8 cellular contexts compared by ENCODE assay signal in the genomic region with DNA sequence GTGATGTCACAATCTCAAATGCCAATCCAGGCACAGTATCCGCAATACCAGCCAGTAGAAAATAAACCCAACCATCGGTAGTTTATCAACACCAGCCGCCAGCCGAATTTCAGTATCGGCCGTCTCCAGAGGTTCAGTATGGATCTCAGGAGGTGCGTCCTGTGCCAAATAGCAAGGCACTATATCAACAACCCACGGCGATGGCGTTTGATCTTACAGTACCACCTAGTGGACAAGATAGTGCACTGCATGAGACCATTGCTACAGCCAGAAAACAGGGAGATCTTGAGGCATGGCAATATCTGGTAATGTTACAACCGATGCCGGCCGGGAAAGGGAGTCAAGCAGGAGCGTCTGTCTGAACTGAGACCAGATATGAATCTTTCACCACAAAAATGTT.
A peak's percentile ranks its signal among the peaks of the same experiment; 100 is the strongest.
DNase-seq lines count a peak whose midpoint lies in the region; ATAC-seq and TF ChIP-seq lines count a peak whose summit lies in the region.
"Not testable (repeated sequence)": the region's sequence is repeated elsewhere in the genome, so short reads cannot be mapped to it uniquely, and the experiment has no call there.

No MANE protein-coding gene starts in this region.

- intact Hi-C loops in esophagus muscularis mucosa (cut with DNase I), result loop anchor here (5.0 kb wide), 1 partner anchor 127 kb away; no protein-coding TSS in a partner anchor
- intact Hi-C loops in left colon (cut with DNase I, micrococcal nuclease); upper lobe of right lung (cut with DNase I): not testable (repeated sequence)

- TF ChIP-seq CTCF in esophagus muscularis mucosa (IDR thresholded peaks at IDR 0.05), result peak; percentile 46 to 56 (median 55)
- TF ChIP-seq CTCF in progenitor cell of endocrine pancreas (IDR thresholded peaks at IDR 0.05; ENCODE audit: unreplicated experiment), result peak; percentile 59
- peak; percentile 50 for TF ChIP-seq CTCF in upper lobe of right lung (IDR thresholded peaks at IDR 0.05)

- not testable (repeated sequence) for ATAC-seq in activated naive CD8-positive, alpha-beta T cell treated with anti-CD3 and anti-CD28 coated beads, Interleukin-2, amount 50 U/mL, for 24 hours; left colon; upper lobe of right lung

- H3K4me3 Mint-ChIP-seq in activated naive CD8-positive, alpha-beta T cell treated with anti-CD3 and anti-CD28 coated beads, Interleukin-2, amount 50 U/mL, for 24 hours; progenitor cell of endocrine pancreas (ENCODE audit: low read depth): not testable (repeated sequence)

- H3K4me3 ChIP-seq in esophagus muscularis mucosa, upper lobe of right lung: not testable (repeated sequence)

- 12% methylated on average over 10 of the region's 14 CpGs for WGBS in esophagus muscularis mucosa

- TF ChIP-seq POLR2A in esophagus muscularis mucosa (IDR thresholded peaks at IDR 0.05; ENCODE audit: low read depth), result not testable (repeated sequence)

- not testable (repeated sequence) for H3K9me3 ChIP-seq in esophagus muscularis mucosa, upper lobe of right lung

- DNase-seq in Caki2 (ENCODE audit: low read depth) (peak; percentile 19), HT1080 (ENCODE audit: low read depth) (peak; percentile 12), SW480 (ENCODE audit: low spot score) (peak; percentile 3), left colon (peak; percentile 16 to 26)
- DNase-seq in activated naive CD8-positive, alpha-beta T cell treated with anti-CD3 and anti-CD28 coated beads, Interleukin-2, amount 50 U/mL, for 24 hours, result peak; percentile 2
- not testable (repeated sequence) for DNase-seq in esophagus muscularis mucosa (ENCODE audit: extremely low spot score); progenitor cell of endocrine pancreas (ENCODE audit: low spot score, unreplicated experiment); upper lobe of right lung

- not testable (repeated sequence) for H3K27ac ChIP-seq in esophagus muscularis mucosa (replicated peaks in 1 of 4); upper lobe of right lung

- H3K4me1 ChIP-seq in esophagus muscularis mucosa, upper lobe of right lung: not testable (repeated sequence)

- H3K27me3 ChIP-seq in esophagus muscularis mucosa, upper lobe of right lung: not testable (repeated sequence)

- not testable (repeated sequence) for H3K9me3 Mint-ChIP-seq in activated naive CD8-positive, alpha-beta T cell treated with anti-CD3 and anti-CD28 coated beads, Interleukin-2, amount 50 U/mL, for 24 hours; progenitor cell of endocrine pancreas (ENCODE audit: low read depth)

- not testable (repeated sequence) for TF ChIP-seq EP300 in esophagus muscularis mucosa (IDR thresholded peaks at IDR 0.05)

- not testable (repeated sequence) for H3K36me3 ChIP-seq in esophagus muscularis mucosa, upper lobe of right lung

- in situ Hi-C loops in Caki2 (cut with HindIII; ENCODE audit: low pct_unique_long_range_greater_than_20kb, low sequenced_read_pairs), result not testable (repeated sequence)

- H3K36me3 Mint-ChIP-seq in activated naive CD8-positive, alpha-beta T cell treated with anti-CD3 and anti-CD28 coated beads, Interleukin-2, amount 50 U/mL, for 24 hours (ENCODE audit: low read depth); progenitor cell of endocrine pancreas (ENCODE audit: insufficient read depth): not testable (repeated sequence)

- H3K27me3 Mint-ChIP-seq in activated naive CD8-positive, alpha-beta T cell treated with anti-CD3 and anti-CD28 coated beads, Interleukin-2, amount 50 U/mL, for 24 hours; progenitor cell of endocrine pancreas: not testable (repeated sequence)

- H3K27ac Mint-ChIP-seq in activated naive CD8-positive, alpha-beta T cell treated with anti-CD3 and anti-CD28 coated beads, Interleukin-2, amount 50 U/mL, for 24 hours; progenitor cell of endocrine pancreas: not testable (repeated sequence)

- H3K4me1 Mint-ChIP-seq in activated naive CD8-positive, alpha-beta T cell treated with anti-CD3 and anti-CD28 coated beads, Interleukin-2, amount 50 U/mL, for 24 hours; progenitor cell of endocrine pancreas (ENCODE audit: low read depth): not testable (repeated sequence)
